ENCODE assay signal across 7 cellular contexts in genomic region chr12:12714276-12715001, GRCh38. TPM values are rescaled to one million over a fixed set of nuclear protein-coding genes. Genes with fewer than 3 reads are reported as not detected.
DNase-seq lines count a peak whose midpoint lies in the region; ATAC-seq, FAIRE-seq and TF ChIP-seq lines count a peak whose summit lies in the region.

No MANE protein-coding gene starts in this region.

- H3K4me3 ChIP-seq in SU-DHL-6 (ENCODE audit: insufficient read depth, low read length, poor library complexity, severe bottlenecking) (no peak overlapping the region), mammary epithelial cell (replicated peaks in 1 of 3; ENCODE audit: insufficient read depth in 1 of 3, low read depth in 2 of 3, low read length in 3 of 3) (peak overlapping the region in 2 of 3 experiments; percentile 3 to 10), left lung (peak overlapping the region; percentile 5 to 34), stomach smooth muscle (ENCODE audit: low read length in 2 of 2) (peak overlapping the region; percentile 68 to 72)

- dilution Hi-C loops in mammary epithelial cell (cut with HindIII; ENCODE audit: low sequenced_read_pairs) = no loop called here

- peaks cover 29% of the 10 kb centered on the region for H3K4me1 ChIP-seq in mammary epithelial cell (ENCODE audit: insufficient read depth, low read length)
- H3K4me1 ChIP-seq in left lung = peaks cover 4 to 37% of the 10 kb centered on the region in 2 donors
- H3K4me1 ChIP-seq in stomach smooth muscle (ENCODE audit: control insufficient read depth, insufficient read depth, low read length) = peaks cover 30% of the 10 kb centered on the region

- ATAC-seq in HG03565 (IDR thresholded peaks at IDR 0.05; ENCODE audit: unreplicated experiment) = peak; percentile 22
- ATAC-seq in left lung = peak; percentile 20

- H3K36me3 ChIP-seq in SU-DHL-6 (ENCODE audit: low read length) (0 out of 2 replicates have a peak, but pooled peaks cover 5% of the 10 kb centered on the region), mammary epithelial cell (ENCODE audit: insufficient read depth, low read length) (peaks cover under 1% of the 10 kb centered on the region), left lung (no peaks in the 10 kb centered on the region), stomach smooth muscle (ENCODE audit: control insufficient read depth in 2 of 2, insufficient read depth in 2 of 2, low read length in 2 of 2) (no peaks in the 10 kb centered on the region)

- 16% methylated on average over 23 of the region's 23 CpGs for WGBS in mammary epithelial cell (ENCODE audit: low coverage, missing lambda C conversion rate)

- no peak for FAIRE-seq in RCC 7860 (lab: Jason Lieb, UNC)

- in situ Hi-C loops in GM13976 (cut with MboI; ENCODE audit: low sequenced_read_pairs, unreplicated experiment) = loop anchor here (25.0 kb wide), 1 partner anchor 1127 kb away; no protein-coding TSS in a partner anchor
- in situ Hi-C loops in mammary epithelial cell (cut with MboI; ENCODE audit: low sequenced_read_pairs in 2 of 2) = loop anchor here in 1 of 2 donors (10.0 to 25.0 kb wide), 2 partner anchors 350 to 1152 kb away; no protein-coding TSS in a partner anchor

- no peaks in the 10 kb centered on the region for H3K27me3 ChIP-seq in SU-DHL-6 (ENCODE audit: low read length)
- no peaks in the 10 kb centered on the region for H3K27me3 ChIP-seq in mammary epithelial cell (ENCODE audit: insufficient read depth, low read length)
- no peaks in the 10 kb centered on the region for H3K27me3 ChIP-seq in left lung
- no peaks in the 10 kb centered on the region for H3K27me3 ChIP-seq in stomach smooth muscle (ENCODE audit: control insufficient read depth in 1 of 2, insufficient read depth in 2 of 2, low read length in 2 of 2)

- DNase-seq in GM13976 (ENCODE audit: low spot score) (no peak), mammary epithelial cell (no peak), left lung (peak in 1 of 2 donors; percentile 59), RCC 7860 (ENCODE audit: low spot score) (no peak)

- H3K27ac ChIP-seq in SU-DHL-6 (ENCODE audit: low read depth, low read length) (no peak overlapping the region; the same call in 1 of the 2 replicates), mammary epithelial cell (ENCODE audit: insufficient read depth, low read depth, low read length) (no peak overlapping the region), left lung (peak overlapping the region; percentile 99 to 100), stomach smooth muscle (ENCODE audit: low read length) (peak overlapping the region; percentile 96)

- peaks cover 11% of the 10 kb centered on the region for H3F3A ChIP-seq in SU-DHL-6 (ENCODE audit: insufficient read depth)

- no TSS peak for BruUV-seq in mammary epithelial cell (replicated peaks; lab: Mats Ljungman, UMichigan)

- CTCF ChIA-PET in mammary epithelial cell (lab: Charles Lee; ENCODE audit: low non-redundant PET) = no interaction called here

- H3K9ac ChIP-seq in SU-DHL-6 (ENCODE audit: low read length) (no peak overlapping the region), mammary epithelial cell (ENCODE audit: insufficient read depth, low read length) (no peak overlapping the region), stomach smooth muscle (ENCODE audit: low read length in 2 of 2) (peak overlapping the region; percentile 79 to 92)

- peak; percentile 39 for TF ChIP-seq CTCF in GM13976 (IDR thresholded peaks at IDR 0.05; ENCODE audit: borderline replicate concordance, control extremely low read depth, extremely low read depth, insufficient read depth, missing control alignments)
- TF ChIP-seq CTCF in SU-DHL-6 (IDR thresholded peaks at IDR 0.05; ENCODE audit: insufficient read depth, low read length, poor library complexity, severe bottlenecking) = no peak
- TF ChIP-seq CTCF in mammary epithelial cell (conservative IDR thresholded peaks at IDR 0.05 in 1 of 2, IDR thresholded peaks at IDR 0.05 in 1 of 2; ENCODE audit: extremely low read depth in 1 of 2, insufficient read depth in 1 of 2, low read depth in 1 of 2, low read length in 2 of 2) = peak in 1 of 2 donors; percentile 29
- no peak for TF ChIP-seq CTCF in left lung (IDR thresholded peaks at IDR 0.05)

- H3K79me2 ChIP-seq in SU-DHL-6 (ENCODE audit: insufficient read depth, low read length) (peaks cover 16% of the 10 kb centered on the region; the same call in 1 of the 2 replicates), mammary epithelial cell (ENCODE audit: insufficient read depth, low read length) (peaks cover 23% of the 10 kb centered on the region)

- intact Hi-C loops in mammary epithelial cell (cut with micrococcal nuclease) = no loop called here
- intact Hi-C loops in left lung (cut with DNase I) = no loop called here

- H3K9me2 ChIP-seq in SU-DHL-6 (replicated peaks; ENCODE audit: insufficient read depth, low read length) = no peaks in the 10 kb centered on the region

- H3K4me2 ChIP-seq in SU-DHL-6 (ENCODE audit: low read depth, low read length, poor library complexity, severe bottlenecking) = peak overlapping the region; percentile 89
- H3K4me2 ChIP-seq in mammary epithelial cell (ENCODE audit: insufficient read depth, low read depth, low read length) = peak overlapping the region; percentile 75

- no peaks in the 10 kb centered on the region for H3K9me3 ChIP-seq in SU-DHL-6 (ENCODE audit: insufficient read depth, low read length)
- no peaks in the 10 kb centered on the region for H3K9me3 ChIP-seq in mammary epithelial cell (replicated peaks; ENCODE audit: insufficient read depth, low read length)
- no peaks in the 10 kb centered on the region for H3K9me3 ChIP-seq in left lung
- no peaks in the 10 kb centered on the region for H3K9me3 ChIP-seq in stomach smooth muscle (ENCODE audit: control insufficient read depth in 2 of 2, low read length in 2 of 2)

- peaks cover 4% of the 10 kb centered on the region; the same call in 1 of the 2 replicates for H4K20me1 ChIP-seq in SU-DHL-6 (ENCODE audit: low read depth, low read length)
- no peaks in the 10 kb centered on the region for H4K20me1 ChIP-seq in mammary epithelial cell (ENCODE audit: insufficient read depth, low read length)

- H2AFZ ChIP-seq in SU-DHL-6 (ENCODE audit: low read depth, low read length, severe bottlenecking) (no peak overlapping the region), mammary epithelial cell (ENCODE audit: low read depth, low read length) (peak overlapping the region; percentile 82)

RNA-seq across cellular contexts. Expression of gene CDKN1B, which starts 2.7 kb away (rescaled TPM):
- total RNA-seq in mammary epithelial cell (10 to 100 TPM; 13.3 to 23.0 TPM), left lung (10 to 100 TPM; 36.8 to 43.1 TPM)
- polyA plus RNA-seq in mammary epithelial cell = 4.7 TPM
- polyA minus RNA-seq in mammary epithelial cell = 9.5 TPM

RNA-seq across cellular contexts. Expression of gene GPR19, which starts 18.5 kb away (rescaled TPM):
- 1 to 10 TPM in 1 of 2 donors, not detected in 1; 1.7 TPM for total RNA-seq in mammary epithelial cell
- 0.74 TPM for polyA plus RNA-seq in mammary epithelial cell
- not detected for polyA minus RNA-seq in mammary epithelial cell
- under 1 TPM; 0.24 to 0.70 TPM for total RNA-seq in left lung

Comparison
In these comparisons a context has a peak if more than half of its experiments do, and no peak if none do; other contexts are left out.
1. H3K27ac ChIP-seq: peak in left lung (2 of 2) and stomach smooth muscle (single experiment); none in SU-DHL-6 (single experiment) and mammary epithelial cell (single experiment).
2. H3K9ac ChIP-seq: peak in stomach smooth muscle (2 of 2); none in SU-DHL-6 (single experiment) and mammary epithelial cell (single experiment).